In genomic region chr9:33950371-33950770, GRCh38 we compare ENCODE assay signal across 1 cellular context.
TF ChIP-seq lines count a peak whose summit lies in the region.

No MANE protein-coding gene starts in this region.

TF ChIP-seq in GM23338, 12 proteins besides CTCF, POLR2A, EP300 and RAD21 (continued from another document):
- TF ChIP-seq REST (IDR thresholded peaks at IDR 0.05; ENCODE audit: unreplicated experiment) (no peak), EZH2phosphoT487 (IDR thresholded peaks at IDR 0.05; ENCODE audit: unreplicated experiment) (no peak), STAT1 (IDR thresholded peaks at IDR 0.05; ENCODE audit: unreplicated experiment) (no peak), ZNF331 (CRISPR knock-in tag; IDR thresholded peaks at IDR 0.05; ENCODE audit: low read depth) (no peak), ZNF114 (CRISPR knock-in tag; IDR thresholded peaks at IDR 0.05) (no peak), POLR2AphosphoS5 (IDR thresholded peaks at IDR 0.05; ENCODE audit: low read depth) (no peak), CREB1 (CRISPR knock-in tag; IDR thresholded peaks at IDR 0.05; ENCODE audit: low read depth) (no peak)
